ENCODE assay signal across 21 cellular contexts in the genomic region with DNA sequence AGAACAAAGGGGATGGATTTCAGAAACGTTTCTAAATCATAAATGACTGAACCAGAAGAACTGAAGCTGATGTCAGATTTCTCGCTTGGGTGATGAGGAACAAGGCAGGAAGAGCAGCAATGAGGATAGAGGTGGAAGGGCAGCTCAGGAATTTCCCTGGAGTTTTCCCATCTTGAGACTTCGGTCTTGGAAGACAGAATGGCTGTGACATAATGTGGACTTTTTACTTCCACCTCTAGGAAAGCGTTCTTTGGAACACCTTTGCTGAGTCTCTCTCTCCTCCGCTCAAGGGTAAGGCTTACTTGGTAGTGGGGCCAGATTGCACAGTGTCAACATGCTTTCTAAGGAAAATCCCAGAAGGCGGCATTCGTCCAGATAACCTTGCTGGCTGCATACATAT. TPM values are rescaled to one million over a fixed set of nuclear protein-coding genes. Genes with fewer than 3 reads are reported as not detected.
DNase-seq lines count a peak whose midpoint lies in the region; ATAC-seq, FAIRE-seq and TF ChIP-seq lines count a peak whose summit lies in the region.
"Had no signal": no experiment of that assay in that cellular context is flagged by ENCODE, and none has a peak within 500 bp of the region (broad histone marks: within the 10 kb centered on the region; RNA-seq: fewer than 3 reads in every experiment).

No MANE protein-coding gene starts in this region.

- WGBS in lower leg skin, 2 donors = 46 to 50% methylated on average over 7 of the region's 7 CpGs

- no peak for TF ChIP-seq POLR2A in lower leg skin (IDR thresholded peaks at IDR 0.05)

- H3K4me3 ChIP-seq in lower leg skin (ENCODE audit: low read depth, poor library complexity, severe bottlenecking) = no peak overlapping the region
- H3K4me3 ChIP-seq: SJSA1 had no signal

- DNase-seq in RCC 7860 (ENCODE audit: low spot score) (peak; percentile 25), kidney tubule cell (ENCODE audit: low spot score) (peak; percentile 81), renal cortical epithelial cell (ENCODE audit: low read depth) (peak; percentile 78), lower leg skin (ENCODE audit: low spot score in 2 of 2) (no peak), NCI-H2107 treated with DMSO at 0.1 percent for 48 hours (lab: John Stamatoyannopoulos, UW; ENCODE audit: unreplicated experiment) (no peak)
- DNase-seq: activated CD4-positive, alpha-beta T cell treated with anti-CD3 and anti-CD28 coated beads for 36 hours; activated effector memory CD4-positive, alpha-beta T cell treated with anti-CD3 and anti-CD28 coated beads, Interleukin-2, amount 50 U/mL, for 16 hours; activated naive CD8-positive, alpha-beta T cell treated with anti-CD3 and anti-CD28 coated beads, Interleukin-2, amount 10 ng/mL, durations not matched to agents 7 days and 5 days; C1 segment of cervical spinal cord; H9; NCI-H1436; NCI-H526 treated with DMSO at 0.1 percent for 48 hours; stimulated activated CD8-positive, alpha-beta memory T cell treated with anti-CD3 and anti-CD28 coated beads, Interleukin-4, amount 100 ng/mL, for 48 hours; T-helper 17 cell had no signal

- no peak for FAIRE-seq in RCC 7860 (lab: Jason Lieb, UNC)
- FAIRE-seq: astrocyte, urothelium cell line had no signal

- ATAC-seq in HG02678 (IDR thresholded peaks at IDR 0.05; ENCODE audit: unreplicated experiment) = no peak
- no peak for ATAC-seq in HG03571 (IDR thresholded peaks at IDR 0.05; ENCODE audit: unreplicated experiment)
- ATAC-seq: activated CD4-positive, alpha-beta T cell treated with anti-CD3 and anti-CD28 coated beads for 36 hours; sciatic nerve; T-helper 17 cell had no signal

- peak overlapping the region; percentile 1; the same call in 1 of the 2 replicates for H3K27ac ChIP-seq in C4-2B
- H3K27ac ChIP-seq: SJSA1 had no signal

- intact Hi-C loops in lower leg skin (cut with DNase I; ENCODE audit: low total_unique reads) = no loop called here

- no peak for TF ChIP-seq CTCF in C4-2B (conservative IDR thresholded peaks at IDR 0.05)
- TF ChIP-seq CTCF in lower leg skin (IDR thresholded peaks at IDR 0.05) = no peak

RNA-seq across cellular contexts. Expression of a gene that starts 36.6 kb away (rescaled TPM):
- total RNA-seq in renal cortical epithelial cell (157 and 261 TPM in 2 replicates), lower leg skin (100 to 1,000 TPM; 629 to 976 (median 837) TPM)

Comparison
In these comparisons a context has a peak if more than half of its experiments do, and no peak if none do; other contexts are left out.
1. DNase-seq: peak in RCC 7860 (single experiment), kidney tubule cell (single experiment) and renal cortical epithelial cell (single experiment); none in lower leg skin (0 of 2) and NCI-H2107 treated with DMSO at 0.1 percent for 48 hours (single experiment).